ENCODE assay signal across 1 cellular context in genomic region chr3:197471221-197472010, GRCh38.
TF ChIP-seq lines count a peak whose summit lies in the region.

No MANE protein-coding gene starts in this region.

TF ChIP-seq in HepG2, 621 proteins besides CTCF, POLR2A, EP300 and RAD21 (continued from another document and continues in another):
- TF ChIP-seq ZNF770 (CRISPR knock-in tag; IDR thresholded peaks at IDR 0.05) (no peak), KDM6A (CRISPR knock-in tag; IDR thresholded peaks at IDR 0.05; ENCODE audit: low read depth) (0 out of 2 replicates have a peak, but pooled peaks have one; percentile 33), STAT5B (CRISPR knock-in tag; IDR thresholded peaks at IDR 0.05) (no peak), ZXDC (CRISPR knock-in tag; IDR thresholded peaks at IDR 0.05) (no peak), MZF1 (CRISPR knock-in tag; IDR thresholded peaks at IDR 0.05; ENCODE audit: borderline replicate concordance) (no peak), IRX3 (CRISPR knock-in tag; IDR thresholded peaks at IDR 0.05; ENCODE audit: borderline replicate concordance, low read depth) (no peak), SMARCC2 (IDR thresholded peaks at IDR 0.05) (no peak), KLF9 (CRISPR knock-in tag; IDR thresholded peaks at IDR 0.05; ENCODE audit: low read depth) (no peak), POGK (CRISPR knock-in tag; conservative IDR thresholded peaks at IDR 0.05) (no peak), AKAP8 (CRISPR knock-in tag; IDR thresholded peaks at IDR 0.05) (0 out of 2 replicates have a peak, but pooled peaks have one; percentile 30), UBTF (CRISPR knock-in tag; IDR thresholded peaks at IDR 0.05) (0 out of 2 replicates have a peak, but pooled peaks have one; percentile 20), ATAD3A (CRISPR knock-in tag; IDR thresholded peaks at IDR 0.05) (no peak), XBP1 (CRISPR knock-in tag; IDR thresholded peaks at IDR 0.05) (no peak), ZFP36L2 (CRISPR knock-in tag; IDR thresholded peaks at IDR 0.05) (no peak), ZNF512B (CRISPR knock-in tag; IDR thresholded peaks at IDR 0.05; ENCODE audit: borderline replicate concordance) (no peak), ZSCAN12 (CRISPR knock-in tag; IDR thresholded peaks at IDR 0.05) (no peak), ZBTB33 (CRISPR knock-in tag; IDR thresholded peaks at IDR 0.05) (peak; percentile 72; the same call in 1 of the 2 replicates), ZNF350 (CRISPR knock-in tag; IDR thresholded peaks at IDR 0.05; ENCODE audit: borderline replicate concordance, low read depth) (no peak), PAF1 (CRISPR knock-in tag; IDR thresholded peaks at IDR 0.05) (no peak), ZHX2 (IDR thresholded peaks at IDR 0.05; ENCODE audit: low read depth) (no peak), ZHX2 (CRISPR knock-in tag; IDR thresholded peaks at IDR 0.05; ENCODE audit: borderline replicate concordance) (no peak), SPEN (CRISPR knock-in tag; IDR thresholded peaks at IDR 0.05; ENCODE audit: low read depth) (no peak), SIX4 (CRISPR knock-in tag; IDR thresholded peaks at IDR 0.05) (no peak; the same call in 1 of the 2 replicates), ZNF383 (CRISPR knock-in tag; IDR thresholded peaks at IDR 0.05; ENCODE audit: borderline replicate concordance) (no peak), RARG (CRISPR knock-in tag; IDR thresholded peaks at IDR 0.05; ENCODE audit: low read depth) (no peak), SMC3 (IDR thresholded peaks at IDR 0.05; ENCODE audit: low read length) (no peak), RFX1 (IDR thresholded peaks at IDR 0.05) (no peak), NFKBIZ (CRISPR knock-in tag; IDR thresholded peaks at IDR 0.05) (no peak), SMAD3 (CRISPR knock-in tag; IDR thresholded peaks at IDR 0.05) (no peak), ZNF180 (CRISPR knock-in tag; IDR thresholded peaks at IDR 0.05; ENCODE audit: borderline replicate concordance, low read depth) (no peak), KDM1A (CRISPR knock-in tag; IDR thresholded peaks at IDR 0.05) (no peak), ZNF800 (CRISPR knock-in tag; IDR thresholded peaks at IDR 0.05) (no peak), ZNF496 (CRISPR knock-in tag; IDR thresholded peaks at IDR 0.05; ENCODE audit: insufficient replicate concordance) (no peak), AGO2 (optimal IDR thresholded peaks at IDR 0.05; ENCODE audit: low read depth, low read length) (no peak), KLF16 (CRISPR knock-in tag; IDR thresholded peaks at IDR 0.05) (peak in 1 of 2 experiments; percentile 26; a peak in 1 of 4 replicates), ETV6 (CRISPR knock-in tag; conservative IDR thresholded peaks at IDR 0.05) (no peak), RBFOX2 (IDR thresholded peaks at IDR 0.05; ENCODE audit: low read depth, low read length) (no peak), ZNF431 (CRISPR knock-in tag; IDR thresholded peaks at IDR 0.05; ENCODE audit: borderline replicate concordance, low read depth) (no peak)
